In the genomic region with DNA sequence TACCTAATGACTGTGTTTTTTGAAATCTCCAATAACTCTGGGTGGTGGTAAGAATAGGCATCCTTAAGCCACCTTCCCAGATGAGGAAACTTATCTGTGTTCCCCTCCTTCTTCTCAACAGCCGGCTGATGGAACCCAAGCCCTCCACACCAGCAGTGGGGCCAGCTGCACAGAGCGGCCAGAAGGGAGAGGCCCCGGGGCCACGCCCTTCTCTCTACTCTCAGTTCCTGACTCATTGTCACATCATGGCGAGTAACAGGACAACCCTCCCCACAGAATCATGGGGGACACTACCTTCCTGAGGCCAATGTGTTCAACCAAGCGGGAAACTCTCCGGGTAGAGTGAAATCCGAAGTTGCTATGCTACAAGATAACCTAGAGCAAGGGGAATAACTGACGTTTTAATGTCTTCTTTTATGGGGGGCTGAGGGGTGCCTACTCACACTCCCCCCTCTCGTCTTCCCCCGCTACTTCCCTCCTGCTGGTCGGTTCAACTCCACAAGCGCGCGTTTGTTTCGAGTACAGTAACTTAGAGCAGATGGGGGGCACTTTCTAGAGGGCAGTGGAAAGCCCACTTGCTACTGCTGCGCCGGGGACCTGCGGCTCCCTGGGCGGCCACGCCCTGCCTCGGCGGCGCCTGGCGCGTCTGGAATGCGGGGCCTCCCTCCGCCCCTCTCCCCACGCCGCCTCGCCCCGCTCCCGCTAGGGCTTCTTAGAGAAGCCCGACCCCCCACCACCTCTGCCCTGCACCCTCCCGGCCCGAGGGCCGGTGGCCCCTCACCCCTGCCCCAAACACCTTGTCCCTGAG, we compare ENCODE assay signal across 8 cellular contexts.
DNase-seq lines count a peak whose midpoint lies in the region; ATAC-seq and TF ChIP-seq lines count a peak whose summit lies in the region.

No MANE protein-coding gene starts in this region.

- peaks cover 46% of the 10 kb centered on the region for H3K36me3 ChIP-seq in brain microvascular endothelial cell (replicated peaks)

- TF ChIP-seq CTCF in brain microvascular endothelial cell (IDR thresholded peaks at IDR 0.05; ENCODE audit: low read depth, low read length, missing control alignments), result no peak

- H3K4me3 ChIP-seq in brain microvascular endothelial cell (ENCODE audit: low read depth, low read length), result peak overlapping the region; percentile 71

- peak overlapping the region; percentile 99 for H3K27ac ChIP-seq in brain microvascular endothelial cell

- H3K27me3 ChIP-seq in brain microvascular endothelial cell (replicated peaks), result no peaks in the 10 kb centered on the region

- ATAC-seq in GM21526 (IDR thresholded peaks at IDR 0.05; ENCODE audit: low FRiP score, unreplicated experiment), result peak; percentile 79

- in situ Hi-C loops in brain microvascular endothelial cell (cut with HindIII; ENCODE audit: low pct_ligation_motif_present, low sequenced_read_pairs), result no loop called here

- DNase-seq in GM03348 (ENCODE audit: low spot score) (peak; percentile 76), HUDEP-2 (lab: John Stamatoyannopoulos, UW; ENCODE audit: unreplicated experiment in 76 of 76) (peak in 69 of 76 experiments; percentile 18 to 77 (median 54)), T-helper 22 cell (ENCODE audit: low read depth) (peak; percentile 37), brain microvascular endothelial cell (peak; percentile 67), islet precursor cell (peak; percentile 80), COR-L47 (lab: John Stamatoyannopoulos, UW) (no peak)
- DNase-seq in stimulated activated CD4-positive, alpha-beta T cell treated with anti-CD3 and anti-CD28 coated beads, Interleukin-2, amount 100 ng/mL, for 24 hours, result peak; percentile 59 to 62
